ENCODE assay signal across 8 cellular contexts in the genomic region with DNA sequence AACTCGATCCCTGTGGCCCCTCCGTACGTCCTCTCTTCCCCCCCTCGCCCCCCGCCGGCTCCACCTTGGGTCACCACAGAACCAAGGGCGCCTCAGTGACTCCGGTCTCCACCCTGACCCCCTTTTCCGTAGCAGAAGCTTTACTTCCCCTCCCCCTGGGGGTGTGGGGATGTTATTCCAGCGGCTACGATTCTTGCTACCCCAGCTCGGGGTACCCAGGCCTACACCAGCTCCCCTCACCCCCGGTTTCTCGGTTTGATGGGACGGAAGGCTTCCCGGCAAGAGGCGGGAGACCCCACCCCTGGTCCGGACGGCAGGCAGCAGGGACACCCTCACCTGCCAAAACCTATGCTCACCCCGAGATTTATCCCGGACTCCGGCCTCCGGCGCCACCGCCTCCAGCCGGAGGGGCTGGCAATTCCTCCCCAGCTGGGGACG. TPM values are rescaled to one million over a fixed set of nuclear protein-coding genes. Genes with fewer than 3 reads are reported as not detected.
A peak's percentile ranks its signal among the peaks of the same experiment; 100 is the strongest.
DNase-seq lines count a peak whose midpoint lies in the region; ATAC-seq and TF ChIP-seq lines count a peak whose summit lies in the region.

No MANE protein-coding gene starts in this region.

- no peaks in the 10 kb centered on the region for H3K9me3 Mint-ChIP-seq in progenitor cell of endocrine pancreas (ENCODE audit: low read depth)

- H3K27me3 ChIP-seq in DND-41 (ENCODE audit: insufficient read depth, low read length, poor library complexity) (no peaks in the 10 kb centered on the region), SJCRH30 (no peaks in the 10 kb centered on the region)

- H3K4me3 ChIP-seq in DND-41 (ENCODE audit: low read depth in 1 of 2, low read length in 2 of 2), result peak overlapping the region; percentile 50 to 64
- H3K4me3 ChIP-seq in SJCRH30, result peak overlapping the region; percentile 83
- peak overlapping the region; percentile 51 for H3K4me3 ChIP-seq in fibroblast of mammary gland (ENCODE audit: control insufficient read depth, low read depth, low read length)

- H3K27ac ChIP-seq in DND-41 (ENCODE audit: low read length) (peak overlapping the region; percentile 56; the same call in 1 of the 2 replicates), SJCRH30 (peak overlapping the region; percentile 33)

- H3K79me2 ChIP-seq in DND-41 (ENCODE audit: insufficient read depth, low read length), result no peaks in the 10 kb centered on the region

- H3K9me3 ChIP-seq in DND-41 (ENCODE audit: insufficient read depth, low read length, severe bottlenecking) (no peaks in the 10 kb centered on the region), SJCRH30 (replicated peaks) (no peaks in the 10 kb centered on the region)

- peaks cover 1% of the 10 kb centered on the region for H3K36me3 Mint-ChIP-seq in progenitor cell of endocrine pancreas (ENCODE audit: insufficient read depth)

- H3K4me1 ChIP-seq in DND-41 (ENCODE audit: insufficient read depth, low read length) (peaks cover 28% of the 10 kb centered on the region), SJCRH30 (peaks cover 28% of the 10 kb centered on the region)

- no peak for TF ChIP-seq CTCF in DND-41 (IDR thresholded peaks at IDR 0.05; ENCODE audit: borderline replicate concordance, extremely low read depth, low read length, poor library complexity, severe bottlenecking)
- no peak for TF ChIP-seq CTCF in fibroblast of mammary gland (conservative IDR thresholded peaks at IDR 0.05; ENCODE audit: control insufficient read depth, insufficient read depth, low read depth, low read length)
- no peak for TF ChIP-seq CTCF in progenitor cell of endocrine pancreas (IDR thresholded peaks at IDR 0.05; ENCODE audit: unreplicated experiment)

- H3K27me3 Mint-ChIP-seq in progenitor cell of endocrine pancreas, result peaks cover 21% of the 10 kb centered on the region

- peak overlapping the region; percentile 75 for H3K4me3 Mint-ChIP-seq in progenitor cell of endocrine pancreas (ENCODE audit: low read depth)

- peaks cover 14% of the 10 kb centered on the region for H3K4me1 Mint-ChIP-seq in progenitor cell of endocrine pancreas (ENCODE audit: low read depth)

- H4K20me1 ChIP-seq in DND-41 (ENCODE audit: insufficient read depth, low read length), result peaks cover 7% of the 10 kb centered on the region; the same call in 1 of the 2 replicates

- H3K27ac Mint-ChIP-seq in progenitor cell of endocrine pancreas, result no peak overlapping the region

- no peak for ATAC-seq in DND-41 (ENCODE audit: insufficient read depth, low read depth)

- H2AFZ ChIP-seq in DND-41 (ENCODE audit: low read depth, low read length), result peak overlapping the region; percentile 92; the same call in 1 of the 2 replicates

- DNase-seq in DND-41, result no peak
- DNase-seq in SJCRH30, result no peak
- DNase-seq in fibroblast of mammary gland (ENCODE audit: low read depth), result no peak
- DNase-seq in progenitor cell of endocrine pancreas (ENCODE audit: low spot score, unreplicated experiment), result no peak
- no peak for DNase-seq in NAMALWA (ENCODE audit: low spot score)
- no peak for DNase-seq in dedifferentiated amniotic fluid mesenchymal stem cell (ENCODE audit: extremely low spot score)
- DNase-seq in kidney tubule cell (ENCODE audit: low spot score), result no peak
- DNase-seq in SKM-1 treated with dmso at 0.1 percent for 144 hours (lab: John Stamatoyannopoulos, UW; ENCODE audit: unreplicated experiment), result no peak

- no peaks in the 10 kb centered on the region for H3K36me3 ChIP-seq in DND-41 (ENCODE audit: insufficient read depth, low read length)
- H3K36me3 ChIP-seq in SJCRH30, result no peaks in the 10 kb centered on the region

- H3K9ac ChIP-seq in DND-41 (ENCODE audit: low read depth, low read length), result peak overlapping the region; percentile 68

- H3K4me2 ChIP-seq in DND-41 (ENCODE audit: insufficient read depth, low read length), result peak overlapping the region; percentile 84

RNA-seq across cellular contexts. Expression of a gene that starts 0.7 kb away (rescaled TPM):
- total RNA-seq in SJCRH30 (2014; rRNA removed; shearing (Covaris generic)), result 17.6 and 21.6 TPM in 2 replicates
- 27.6 and 28.6 TPM in 2 replicates for total RNA-seq in progenitor cell of endocrine pancreas

RNA-seq across cellular contexts. Expression of a gene that starts 15.2 kb away (rescaled TPM):
- 14.2 and 14.4 TPM in 2 replicates for total RNA-seq in SJCRH30 (2014; rRNA removed; shearing (Covaris generic))
- total RNA-seq in progenitor cell of endocrine pancreas, result 20.2 and 22.4 TPM in 2 replicates

RNA-seq across cellular contexts. Expression of a gene that starts 28.9 kb away (rescaled TPM):
- total RNA-seq in SJCRH30 (2014; rRNA removed; shearing (Covaris generic)), result not detected in 2 replicates
- 11.0 and 13.9 TPM in 2 replicates for total RNA-seq in progenitor cell of endocrine pancreas

RNA-seq across cellular contexts. Expression of a gene that starts 57.2 kb away (rescaled TPM):
- 33.1 and 33.3 TPM in 2 replicates for total RNA-seq in SJCRH30 (2014; rRNA removed; shearing (Covaris generic))
- 37.2 and 43.6 TPM in 2 replicates for total RNA-seq in progenitor cell of endocrine pancreas

Comparison
In these comparisons a context has a peak if more than half of its experiments do, and no peak if none do; other contexts are left out.
1. RNA of a gene that starts 28.9 kb away (total RNA-seq): 11.0 to 13.9 TPM in progenitor cell of endocrine pancreas; not detected in SJCRH30; every median in the first group is over 10 times any median in the second.
2. Peak in every context shown above with its lines, with median percentiles within 50 percentile points of each other: H3K4me3 ChIP-seq.